Comparison of ENCODE assay signal across 10 cellular contexts in genomic region chr14:104691546-104692260, GRCh38. TPM values are rescaled to one million over a fixed set of nuclear protein-coding genes. Genes with fewer than 3 reads are reported as not detected.
DNase-seq lines count a peak whose midpoint lies in the region; ATAC-seq and TF ChIP-seq lines count a peak whose summit lies in the region.
"Had no signal": no experiment of that assay in that cellular context is flagged by ENCODE, and none has a peak within 500 bp of the region (broad histone marks: within the 10 kb centered on the region; RNA-seq: fewer than 3 reads in every experiment).

No MANE protein-coding gene starts in this region.

- H3K27ac ChIP-seq in breast epithelium (peak overlapping the region in 1 of 2 donors; percentile 55), gastroesophageal sphincter (peak overlapping the region in 3 of 4 donors; percentile 37 to 90 (median 89)), tibial nerve (peak overlapping the region; percentile 89 to 99 (median 92))

- no peaks in the 10 kb centered on the region for H3K36me3 ChIP-seq in breast epithelium
- peaks cover 0 to 10% of the 10 kb centered on the region in 2 donors for H3K36me3 ChIP-seq in gastroesophageal sphincter
- H3K36me3 ChIP-seq in tibial nerve, result peaks cover 0 to 17% (median 0%) of the 10 kb centered on the region in 3 donors

- H3K4me3 Mint-ChIP-seq in MCF 10A (ENCODE audit: unreplicated experiment), result peak overlapping the region; percentile 76
- peak overlapping the region; percentile 82 for H3K4me3 Mint-ChIP-seq in activated naive CD8-positive, alpha-beta T cell

- intact Hi-C loops in MCF 10A (cut with micrococcal nuclease) (no loop called here), breast epithelium (cut with DNase I; ENCODE audit: low total_unique reads) (no loop called here)

- H3K27me3 ChIP-seq in breast epithelium (no peaks in the 10 kb centered on the region), gastroesophageal sphincter (no peaks in the 10 kb centered on the region), tibial nerve (no peaks in the 10 kb centered on the region)

- CTCF ChIA-PET in MCF 10A (lab: Yijun Ruan, JAX), result interaction anchor here (0.7 kb wide), 1 partner anchor 10 kb away, joined by 3 read pairs; no protein-coding TSS in a partner anchor

- TF ChIP-seq POLR2A in breast epithelium (IDR thresholded peaks at IDR 0.05), result no peak
- TF ChIP-seq POLR2A in gastroesophageal sphincter (IDR thresholded peaks at IDR 0.05), result no peak
- no peak for TF ChIP-seq POLR2A in tibial nerve (IDR thresholded peaks at IDR 0.05)

- ATAC-seq in gastroesophageal sphincter (no peak), HG03520 (IDR thresholded peaks at IDR 0.05; ENCODE audit: unreplicated experiment) (no peak), HG02852 (IDR thresholded peaks at IDR 0.05; ENCODE audit: unreplicated experiment) (no peak), HG02840 (IDR thresholded peaks at IDR 0.05; ENCODE audit: low FRiP score, unreplicated experiment) (no peak)

- DNase-seq in MCF 10A (ENCODE audit: unreplicated experiment), result no peak
- no peak for DNase-seq in breast epithelium (ENCODE audit: low spot score in 2 of 2)
- no peak for DNase-seq in tibial nerve (ENCODE audit: low spot score in 2 of 2)
- DNase-seq: NCI-H82; stimulated activated CD4-positive, alpha-beta T cell treated with anti-CD3 and anti-CD28 coated beads, Interleukin-4, amount 100 ng/mL, for 1 hour had no signal

- WGBS in gastroesophageal sphincter (ENCODE audit: low coverage in 1 of 2), 2 donors, result 77 to 80% methylated on average over 3 to 6 of the region's 19 CpGs
- WGBS in tibial nerve, 2 donors, result 45 to 47% methylated on average over 11 to 18 of the region's 19 CpGs

- peaks cover 33% of the 10 kb centered on the region for H3K4me1 Mint-ChIP-seq in MCF 10A (ENCODE audit: insufficient read depth, unreplicated experiment)
- H3K4me1 Mint-ChIP-seq in activated naive CD8-positive, alpha-beta T cell (ENCODE audit: low read depth), result peaks cover 48% of the 10 kb centered on the region

- no peaks in the 10 kb centered on the region for H3K9me3 ChIP-seq in breast epithelium
- no peaks in the 10 kb centered on the region for H3K9me3 ChIP-seq in gastroesophageal sphincter
- no peaks in the 10 kb centered on the region for H3K9me3 ChIP-seq in tibial nerve

- no peaks in the 10 kb centered on the region for H3K27me3 Mint-ChIP-seq in MCF 10A (ENCODE audit: insufficient read depth, unreplicated experiment)
- no peaks in the 10 kb centered on the region for H3K27me3 Mint-ChIP-seq in activated naive CD8-positive, alpha-beta T cell

- peaks cover 12% of the 10 kb centered on the region for H3K36me3 Mint-ChIP-seq in MCF 10A (ENCODE audit: insufficient read depth, unreplicated experiment)
- H3K36me3 Mint-ChIP-seq in activated naive CD8-positive, alpha-beta T cell, result no peaks in the 10 kb centered on the region

- TF ChIP-seq CTCF in MCF 10A (IDR thresholded peaks at IDR 0.05; ENCODE audit: unreplicated experiment) (no peak), breast epithelium (IDR thresholded peaks at IDR 0.05) (no peak), gastroesophageal sphincter (IDR thresholded peaks at IDR 0.05) (no peak), tibial nerve (IDR thresholded peaks at IDR 0.05) (no peak)

- H3K4me1 ChIP-seq in breast epithelium (peaks cover 23 to 45% of the 10 kb centered on the region in 2 donors), gastroesophageal sphincter (peaks cover 6 to 96% (median 79%) of the 10 kb centered on the region in 3 donors), tibial nerve (peaks cover 0 to 92% (median 87%) of the 10 kb centered on the region in 4 donors)

- BruUV-seq in MCF 10A (replicated peaks; lab: Mats Ljungman, UMichigan), result no TSS peak

- H3K27ac Mint-ChIP-seq in MCF 10A (ENCODE audit: low read depth, unreplicated experiment), result no peak overlapping the region
- peak overlapping the region; percentile 70 for H3K27ac Mint-ChIP-seq in activated naive CD8-positive, alpha-beta T cell

- H3K9me3 Mint-ChIP-seq in MCF 10A (ENCODE audit: unreplicated experiment), result no peaks in the 10 kb centered on the region
- no peaks in the 10 kb centered on the region for H3K9me3 Mint-ChIP-seq in activated naive CD8-positive, alpha-beta T cell (ENCODE audit: low read depth)

- POLR2A ChIA-PET in MCF 10A (lab: Yijun Ruan, JAX), result interaction anchor here (5.1 kb wide), 1 partner anchor 13 kb away, joined by 60 read pairs; no protein-coding TSS in a partner anchor

- H3K4me3 ChIP-seq in breast epithelium (peak overlapping the region in 1 of 3 donors; percentile 98), gastroesophageal sphincter (peak overlapping the region in 1 of 2 donors; percentile 99), tibial nerve (peak overlapping the region in 3 of 4 donors; percentile 67 to 85 (median 84))

- TF ChIP-seq EP300 in gastroesophageal sphincter (IDR thresholded peaks at IDR 0.05) (no peak), tibial nerve (IDR thresholded peaks at IDR 0.05) (no peak)

RNA-seq across cellular contexts. Expression of gene INF2, which starts 2.3 kb away (rescaled TPM):
- total RNA-seq in MCF 10A (2022), result 91.6 and 102 TPM in 2 replicates
- 10 to 100 TPM; 31.0 to 70.9 (median 51.5) TPM for total RNA-seq in breast epithelium
- 100 to 1,000 TPM in 1 of 4 donors, 10 to 100 TPM in 3; 44.6 to 102 (median 64.7) TPM for total RNA-seq in gastroesophageal sphincter
- total RNA-seq in tibial nerve, result 100 to 1,000 TPM; 217 to 256 (median 239) TPM

RNA-seq across cellular contexts. Expression of gene ADSS1, which starts 32.3 kb away (rescaled TPM):
- total RNA-seq in MCF 10A (2022) (2.9 and 5.2 TPM in 2 replicates), breast epithelium (10 to 100 TPM in 1 of 3 donors, 1 to 10 TPM in 2; 6.9 to 13.0 (median 7.3) TPM), gastroesophageal sphincter (10 to 100 TPM in 2 of 4 donors, 1 to 10 TPM in 2; 5.1 to 32.2 (median 8.8) TPM), tibial nerve (10 to 100 TPM in 1 of 4 donors, 1 to 10 TPM in 3; 4.8 to 11.4 (median 6.3) TPM)
